In genomic region chr17:17839792-17840707, GRCh38 we compare ENCODE assay signal across 1 cellular context.
TF ChIP-seq lines count a peak whose summit lies in the region.

No MANE protein-coding gene starts in this region.

TF ChIP-seq in K562, 482 proteins besides CTCF, POLR2A, EP300 and RAD21 (continued from another document and continues in another):
- TF ChIP-seq, protein P1, sequence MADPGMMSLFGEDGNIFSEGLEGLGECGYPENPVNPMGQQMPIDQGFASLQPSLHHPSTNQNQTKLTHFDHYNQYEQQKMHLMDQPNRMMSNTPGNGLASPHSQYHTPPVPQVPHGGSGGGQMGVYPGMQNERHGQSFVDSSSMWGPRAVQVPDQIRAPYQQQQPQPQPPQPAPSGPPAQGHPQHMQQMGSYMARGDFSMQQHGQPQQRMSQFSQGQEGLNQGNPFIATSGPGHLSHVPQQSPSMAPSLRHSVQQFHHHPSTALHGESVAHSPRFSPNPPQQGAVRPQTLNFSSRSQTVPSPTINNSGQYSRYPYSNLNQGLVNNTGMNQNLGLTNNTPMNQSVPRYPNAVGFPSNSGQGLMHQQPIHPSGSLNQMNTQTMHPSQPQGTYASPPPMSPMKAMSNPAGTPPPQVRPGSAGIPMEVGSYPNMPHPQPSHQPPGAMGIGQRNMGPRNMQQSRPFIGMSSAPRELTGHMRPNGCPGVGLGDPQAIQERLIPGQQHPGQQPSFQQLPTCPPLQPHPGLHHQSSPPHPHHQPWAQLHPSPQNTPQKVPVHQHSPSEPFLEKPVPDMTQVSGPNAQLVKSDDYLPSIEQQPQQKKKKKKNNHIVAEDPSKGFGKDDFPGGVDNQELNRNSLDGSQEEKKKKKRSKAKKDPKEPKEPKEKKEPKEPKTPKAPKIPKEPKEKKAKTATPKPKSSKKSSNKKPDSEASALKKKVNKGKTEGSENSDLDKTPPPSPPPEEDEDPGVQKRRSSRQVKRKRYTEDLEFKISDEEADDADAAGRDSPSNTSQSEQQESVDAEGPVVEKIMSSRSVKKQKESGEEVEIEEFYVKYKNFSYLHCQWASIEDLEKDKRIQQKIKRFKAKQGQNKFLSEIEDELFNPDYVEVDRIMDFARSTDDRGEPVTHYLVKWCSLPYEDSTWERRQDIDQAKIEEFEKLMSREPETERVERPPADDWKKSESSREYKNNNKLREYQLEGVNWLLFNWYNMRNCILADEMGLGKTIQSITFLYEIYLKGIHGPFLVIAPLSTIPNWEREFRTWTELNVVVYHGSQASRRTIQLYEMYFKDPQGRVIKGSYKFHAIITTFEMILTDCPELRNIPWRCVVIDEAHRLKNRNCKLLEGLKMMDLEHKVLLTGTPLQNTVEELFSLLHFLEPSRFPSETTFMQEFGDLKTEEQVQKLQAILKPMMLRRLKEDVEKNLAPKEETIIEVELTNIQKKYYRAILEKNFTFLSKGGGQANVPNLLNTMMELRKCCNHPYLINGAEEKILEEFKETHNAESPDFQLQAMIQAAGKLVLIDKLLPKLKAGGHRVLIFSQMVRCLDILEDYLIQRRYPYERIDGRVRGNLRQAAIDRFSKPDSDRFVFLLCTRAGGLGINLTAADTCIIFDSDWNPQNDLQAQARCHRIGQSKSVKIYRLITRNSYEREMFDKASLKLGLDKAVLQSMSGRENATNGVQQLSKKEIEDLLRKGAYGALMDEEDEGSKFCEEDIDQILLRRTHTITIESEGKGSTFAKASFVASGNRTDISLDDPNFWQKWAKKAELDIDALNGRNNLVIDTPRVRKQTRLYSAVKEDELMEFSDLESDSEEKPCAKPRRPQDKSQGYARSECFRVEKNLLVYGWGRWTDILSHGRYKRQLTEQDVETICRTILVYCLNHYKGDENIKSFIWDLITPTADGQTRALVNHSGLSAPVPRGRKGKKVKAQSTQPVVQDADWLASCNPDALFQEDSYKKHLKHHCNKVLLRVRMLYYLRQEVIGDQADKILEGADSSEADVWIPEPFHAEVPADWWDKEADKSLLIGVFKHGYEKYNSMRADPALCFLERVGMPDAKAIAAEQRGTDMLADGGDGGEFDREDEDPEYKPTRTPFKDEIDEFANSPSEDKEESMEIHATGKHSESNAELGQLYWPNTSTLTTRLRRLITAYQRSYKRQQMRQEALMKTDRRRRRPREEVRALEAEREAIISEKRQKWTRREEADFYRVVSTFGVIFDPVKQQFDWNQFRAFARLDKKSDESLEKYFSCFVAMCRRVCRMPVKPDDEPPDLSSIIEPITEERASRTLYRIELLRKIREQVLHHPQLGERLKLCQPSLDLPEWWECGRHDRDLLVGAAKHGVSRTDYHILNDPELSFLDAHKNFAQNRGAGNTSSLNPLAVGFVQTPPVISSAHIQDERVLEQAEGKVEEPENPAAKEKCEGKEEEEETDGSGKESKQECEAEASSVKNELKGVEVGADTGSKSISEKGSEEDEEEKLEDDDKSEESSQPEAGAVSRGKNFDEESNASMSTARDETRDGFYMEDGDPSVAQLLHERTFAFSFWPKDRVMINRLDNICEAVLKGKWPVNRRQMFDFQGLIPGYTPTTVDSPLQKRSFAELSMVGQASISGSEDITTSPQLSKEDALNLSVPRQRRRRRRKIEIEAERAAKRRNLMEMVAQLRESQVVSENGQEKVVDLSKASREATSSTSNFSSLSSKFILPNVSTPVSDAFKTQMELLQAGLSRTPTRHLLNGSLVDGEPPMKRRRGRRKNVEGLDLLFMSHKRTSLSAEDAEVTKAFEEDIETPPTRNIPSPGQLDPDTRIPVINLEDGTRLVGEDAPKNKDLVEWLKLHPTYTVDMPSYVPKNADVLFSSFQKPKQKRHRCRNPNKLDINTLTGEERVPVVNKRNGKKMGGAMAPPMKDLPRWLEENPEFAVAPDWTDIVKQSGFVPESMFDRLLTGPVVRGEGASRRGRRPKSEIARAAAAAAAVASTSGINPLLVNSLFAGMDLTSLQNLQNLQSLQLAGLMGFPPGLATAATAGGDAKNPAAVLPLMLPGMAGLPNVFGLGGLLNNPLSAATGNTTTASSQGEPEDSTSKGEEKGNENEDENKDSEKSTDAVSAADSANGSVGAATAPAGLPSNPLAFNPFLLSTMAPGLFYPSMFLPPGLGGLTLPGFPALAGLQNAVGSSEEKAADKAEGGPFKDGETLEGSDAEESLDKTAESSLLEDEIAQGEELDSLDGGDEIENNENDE (IDR thresholded peaks at IDR 0.05; ENCODE audit: low read depth, low read length) = no peak
- no peak for TF ChIP-seq POLR3G (IDR thresholded peaks at IDR 0.05; ENCODE audit: extremely low read depth, insufficient read length, insufficient replicate concordance)
- TF ChIP-seq THRAP3 (IDR thresholded peaks at IDR 0.05; ENCODE audit: borderline replicate concordance) = no peak
- TF ChIP-seq NKRF (IDR thresholded peaks at IDR 0.05; ENCODE audit: borderline replicate concordance) = no peak; the same call in 1 of the 2 replicates
- TF ChIP-seq ZNF586 (CRISPR knock-in tag; conservative IDR thresholded peaks at IDR 0.05) = no peak
- TF ChIP-seq, protein P2, sequence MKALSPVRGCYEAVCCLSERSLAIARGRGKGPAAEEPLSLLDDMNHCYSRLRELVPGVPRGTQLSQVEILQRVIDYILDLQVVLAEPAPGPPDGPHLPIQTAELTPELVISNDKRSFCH (CRISPR knock-in tag; IDR thresholded peaks at IDR 0.05) = no peak
- TF ChIP-seq, protein P2 (tag; IDR thresholded peaks at IDR 0.05) = peak; percentile 31; the same call in 1 of the 2 replicates
- TF ChIP-seq BDP1 (IDR thresholded peaks at IDR 0.05; ENCODE audit: insufficient read depth, insufficient read length) = no peak
- TF ChIP-seq BRCA1 (IDR thresholded peaks at IDR 0.05) = no peak
- no peak for TF ChIP-seq BRCA1 (CRISPR knock-in tag; IDR thresholded peaks at IDR 0.05)
- no peak for TF ChIP-seq SMARCC2 (IDR thresholded peaks at IDR 0.05; ENCODE audit: low read depth)
- no peak for TF ChIP-seq HMG20A (CRISPR knock-in tag; conservative IDR thresholded peaks at IDR 0.05)
- TF ChIP-seq C11orf30 (IDR thresholded peaks at IDR 0.05; ENCODE audit: low read depth) = no peak
- TF ChIP-seq HDAC8 (tag; IDR thresholded peaks at IDR 0.05) = no peak
- TF ChIP-seq RUNX1 (IDR thresholded peaks at IDR 0.05; ENCODE audit: low read depth) = no peak
- no peak for TF ChIP-seq MTA1 (IDR thresholded peaks at IDR 0.05; ENCODE audit: borderline replicate concordance)
- no peak for TF ChIP-seq TCF7 (IDR thresholded peaks at IDR 0.05; ENCODE audit: borderline replicate concordance)
- no peak for TF ChIP-seq ZFP91 (CRISPR knock-in tag; IDR thresholded peaks at IDR 0.05)
- TF ChIP-seq BCOR (IDR thresholded peaks at IDR 0.05) = peak; percentile 97
- no peak for TF ChIP-seq ZNF253 (CRISPR knock-in tag; conservative IDR thresholded peaks at IDR 0.05)
- 0 out of 2 replicates have a peak, but pooled peaks have one; percentile 23 for TF ChIP-seq ZNF165 (CRISPR knock-in tag; IDR thresholded peaks at IDR 0.05; ENCODE audit: borderline replicate concordance)
- 0 out of 2 replicates have a peak, but pooled peaks have one; percentile 2 for TF ChIP-seq PML (IDR thresholded peaks at IDR 0.05; ENCODE audit: low read length)
- no peak for TF ChIP-seq E4F1 (CRISPR knock-in tag; IDR thresholded peaks at IDR 0.05; ENCODE audit: borderline replicate concordance)
- no peak for TF ChIP-seq E2F1 (CRISPR knock-in tag; IDR thresholded peaks at IDR 0.05)
- TF ChIP-seq SUPT5H (IDR thresholded peaks at IDR 0.05) = peak; percentile 88
- TF ChIP-seq HSF4 (CRISPR knock-in tag; IDR thresholded peaks at IDR 0.05; ENCODE audit: borderline replicate concordance) = no peak
- no peak for TF ChIP-seq TEAD2 (tag; IDR thresholded peaks at IDR 0.05)
- TF ChIP-seq ZNF384 (IDR thresholded peaks at IDR 0.05; ENCODE audit: low read depth, low read length) = no peak
- TF ChIP-seq TAL1 (IDR thresholded peaks at IDR 0.05) = no peak
- no peak for TF ChIP-seq ZNF518B (CRISPR knock-in tag; IDR thresholded peaks at IDR 0.05)
- TF ChIP-seq USF1 (CRISPR knock-in tag; IDR thresholded peaks at IDR 0.05) = peak; percentile 86
- TF ChIP-seq ILK (tag; IDR thresholded peaks at IDR 0.05; ENCODE audit: borderline replicate concordance, low read depth) = no peak
- TF ChIP-seq, protein P3, sequence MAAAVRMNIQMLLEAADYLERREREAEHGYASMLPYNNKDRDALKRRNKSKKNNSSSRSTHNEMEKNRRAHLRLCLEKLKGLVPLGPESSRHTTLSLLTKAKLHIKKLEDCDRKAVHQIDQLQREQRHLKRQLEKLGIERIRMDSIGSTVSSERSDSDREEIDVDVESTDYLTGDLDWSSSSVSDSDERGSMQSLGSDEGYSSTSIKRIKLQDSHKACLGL (CRISPR knock-in tag; IDR thresholded peaks at IDR 0.05; ENCODE audit: borderline replicate concordance, poor library complexity, severe bottlenecking) = no peak
- no peak for TF ChIP-seq HNRNPUL1 (IDR thresholded peaks at IDR 0.05; ENCODE audit: low read length)
- TF ChIP-seq HDAC6 (IDR thresholded peaks at IDR 0.05; ENCODE audit: low read depth, low read length) = no peak
- no peak for TF ChIP-seq KLF16 (IDR thresholded peaks at IDR 0.05)
- TF ChIP-seq SMC3 (conservative IDR thresholded peaks at IDR 0.05; ENCODE audit: insufficient read depth, low read depth, low read length) = no peak
